In genomic region chrX:2767631-2768455, GRCh38 we compare ENCODE assay signal across 10 cellular contexts. TPM values are rescaled to one million over a fixed set of nuclear protein-coding genes. Genes with fewer than 3 reads are reported as not detected.
DNase-seq lines count a peak whose midpoint lies in the region; ATAC-seq and TF ChIP-seq lines count a peak whose summit lies in the region.
"Had no signal": no experiment of that assay in that cellular context is flagged by ENCODE, and none has a peak within 500 bp of the region (broad histone marks: within the 10 kb centered on the region; RNA-seq: fewer than 3 reads in every experiment).

No MANE protein-coding gene starts in this region.

- TF ChIP-seq EP300 in tibial nerve (IDR thresholded peaks at IDR 0.05) = no peak

- peak overlapping the region; percentile 47 for H3K4me2 ChIP-seq in hepatocyte

- H3K4me1 ChIP-seq in hepatocyte (ENCODE audit: insufficient read depth) (peaks cover 16% of the 10 kb centered on the region), tibial nerve (no peaks in the 10 kb centered on the region)

- H3K4me3 ChIP-seq in WERI-Rb-1 (ENCODE audit: low read depth, low read length) = peak overlapping the region; percentile 1; the same call in 1 of the 2 replicates
- no peak overlapping the region for H3K4me3 ChIP-seq in hepatocyte
- H3K4me3 ChIP-seq in tibial nerve = no peak overlapping the region

- H3K36me3 ChIP-seq in WERI-Rb-1 (no peaks in the 10 kb centered on the region), hepatocyte (replicated peaks; ENCODE audit: insufficient read depth, low read depth) (no peaks in the 10 kb centered on the region), tibial nerve (no peaks in the 10 kb centered on the region)

- H3K79me2 ChIP-seq in hepatocyte = no peaks in the 10 kb centered on the region

- H3K27me3 ChIP-seq in WERI-Rb-1 (ENCODE audit: insufficient read depth, low read depth, severe bottlenecking) (no peaks in the 10 kb centered on the region), hepatocyte (no peaks in the 10 kb centered on the region), tibial nerve (no peaks in the 10 kb centered on the region)

- TF ChIP-seq CTCF in WERI-Rb-1 (IDR thresholded peaks at IDR 0.05; ENCODE audit: low read depth, low read length) = no peak
- no peak for TF ChIP-seq CTCF in hepatocyte (IDR thresholded peaks at IDR 0.05; ENCODE audit: poor library complexity)
- TF ChIP-seq CTCF in tibial nerve (IDR thresholded peaks at IDR 0.05) = no peak

- peak; percentile 7 for DNase-seq in HT1080 (ENCODE audit: low read depth)
- peak; percentile 82 for DNase-seq in WERI-Rb-1
- peak; percentile 77 for DNase-seq in hepatocyte (ENCODE audit: low spot score)
- DNase-seq in tibial nerve (ENCODE audit: low spot score in 2 of 2) = peak; percentile 21 to 32
- DNase-seq in cerebellar nuclear complex (lab: John Stamatoyannopoulos, UW) = no peak
- no peak for DNase-seq in activated CD4-positive, alpha-beta T cell treated with anti-CD3 and anti-CD28 coated beads for 1 hour
- DNase-seq: NCI-H1092; stimulated activated CD4-positive, alpha-beta T cell treated with anti-CD3 and anti-CD28 coated beads, Interleukin-15, amount 100 ng/mL, for 24 hours had no signal

- H4K20me1 ChIP-seq in hepatocyte (ENCODE audit: insufficient read depth, poor library complexity, severe bottlenecking) = no peaks in the 10 kb centered on the region

- ATAC-seq in GM18867 (IDR thresholded peaks at IDR 0.05; ENCODE audit: unreplicated experiment) (no peak), HG03025 (IDR thresholded peaks at IDR 0.05; ENCODE audit: low FRiP score, unreplicated experiment) (no peak)

- 33% methylated on average over 21 of the region's 25 CpGs for WGBS in hepatocyte (ENCODE audit: low lambda C conversion rate, missing lambda C conversion rate)
- WGBS in tibial nerve, 2 donors = 55 to 62% methylated on average over 20 to 25 of the region's 25 CpGs

- no peak overlapping the region for H2AFZ ChIP-seq in hepatocyte

- H3K27ac ChIP-seq in WERI-Rb-1 (peak overlapping the region; percentile 37), hepatocyte (peak overlapping the region; percentile 67), tibial nerve (no peak overlapping the region)

- TF ChIP-seq POLR2A in tibial nerve (IDR thresholded peaks at IDR 0.05) = no peak

- H3K9me2 ChIP-seq in hepatocyte (replicated peaks; ENCODE audit: insufficient read depth) = no peaks in the 10 kb centered on the region

- no peaks in the 10 kb centered on the region for H3K9me3 ChIP-seq in WERI-Rb-1 (ENCODE audit: severe bottlenecking)
- no peaks in the 10 kb centered on the region for H3K9me3 ChIP-seq in hepatocyte (ENCODE audit: low read depth)
- peaks cover 0 to 11% (median 0%) of the 10 kb centered on the region in 4 donors for H3K9me3 ChIP-seq in tibial nerve

RNA-seq across cellular contexts. Expression of gene XG, which starts 16.0 kb away (rescaled TPM):
- total RNA-seq in HT1080 (2014; rRNA removed; shearing (Covaris generic)) = not detected in 2 replicates
- 0.08 TPM in 1 of 2 replicates, not detected in the other for polyA plus RNA-seq in HT1080 (2015; cell fraction: cytosol; rRNA removed)
- polyA plus RNA-seq in HT1080 (2015; cell fraction: nucleus; rRNA removed) = not detected in 2 replicates
- total RNA-seq in hepatocyte (0.12 and 0.53 TPM in 2 replicates), tibial nerve (1 to 10 TPM; 1.2 to 5.1 (median 3.1) TPM)
- 0.15 and 0.64 TPM in 2 replicates for polyA plus RNA-seq in hepatocyte

Comparison
In these comparisons a context has a peak if more than half of its experiments do, and no peak if none do; other contexts are left out.
1. DNase-seq: peak in HT1080 (single experiment), WERI-Rb-1 (single experiment), hepatocyte (single experiment) and tibial nerve (2 of 2); none in cerebellar nuclear complex (0 of 2) and activated CD4-positive, alpha-beta T cell treated with anti-CD3 and anti-CD28 coated beads for 1 hour (single experiment).
2. H3K27ac ChIP-seq: peak in WERI-Rb-1 (single experiment) and hepatocyte (single experiment); none in tibial nerve (0 of 4).